19 cellular contexts compared by ENCODE assay signal in genomic region chr4:183729430-183730328, GRCh38.
DNase-seq lines count a peak whose midpoint lies in the region; FAIRE-seq and TF ChIP-seq lines count a peak whose summit lies in the region.
"Had no signal": no experiment of that assay in that cellular context is flagged by ENCODE, and none has a peak within 500 bp of the region (broad histone marks: within the 10 kb centered on the region; RNA-seq: fewer than 3 reads in every experiment).

No MANE protein-coding gene starts in this region.

- H3K27me3 ChIP-seq in bronchial epithelial cell (ENCODE audit: control insufficient read depth, insufficient read depth, low read length) = no peaks in the 10 kb centered on the region
- H3K27me3 ChIP-seq: gastroesophageal sphincter, neutrophil, SJSA1 had no signal

- in situ Hi-C loops in G401 (cut with HindIII; ENCODE audit: low sequenced_read_pairs) = no loop called here

- peak; percentile 91 for FAIRE-seq in bronchial epithelial cell (lab: Jason Lieb, UNC)
- FAIRE-seq: A204.1 had no signal

- no peak for TF ChIP-seq CTCF in bronchial epithelial cell (IDR thresholded peaks at IDR 0.05; ENCODE audit: insufficient read depth, low read length, severe bottlenecking)

- peak; percentile 76 for DNase-seq in A172 (ENCODE audit: low spot score)
- DNase-seq in HK-2 (ENCODE audit: unreplicated experiment) = peak; percentile 44
- DNase-seq in bronchial epithelial cell (ENCODE audit: low read depth) = peak; percentile 96
- peak; percentile 88 for DNase-seq in kidney tubule cell (ENCODE audit: low spot score)
- no peak for DNase-seq in NCI-H2227 (lab: John Stamatoyannopoulos, UW; ENCODE audit: unreplicated experiment)
- DNase-seq in NCI-H446 treated with DMSO at 0.1 percent for 48 hours (lab: John Stamatoyannopoulos, UW) = no peak
- no peak for DNase-seq in NCI-H2081 treated with DMSO at 0.1 percent for 48 hours (lab: John Stamatoyannopoulos, UW)
- DNase-seq in G401 (ENCODE audit: low spot score) = no peak
- DNase-seq: activated CD4-positive, alpha-beta T cell treated with anti-CD3 and anti-CD28 coated beads, Interleukin-2, amount 50 U/mL, for 48 hours; activated naive CD8-positive, alpha-beta T cell treated with anti-CD3 and anti-CD28 coated beads for 36 hours; activated T-cell treated with anti-CD3 and anti-CD28 coated beads, Interleukin-2, amount 50 U/mL, for 4 hours; CD8-positive, alpha-beta T cell; effector memory CD4-positive, alpha-beta T cell; Karpas-422; stimulated activated CD4-positive, alpha-beta T cell treated with anti-CD3 and anti-CD28 coated beads, Interleukin-4, amount 100 ng/mL, for 4 hours had no signal

- no peaks in the 10 kb centered on the region for H3K36me3 ChIP-seq in bronchial epithelial cell (ENCODE audit: control insufficient read depth, insufficient read depth, low read length)
- H3K36me3 ChIP-seq: gastroesophageal sphincter, neutrophil, SJSA1 had no signal

- H3K4me3 ChIP-seq in bronchial epithelial cell (ENCODE audit: low read depth, low read length) = no peak overlapping the region
- H3K4me3 ChIP-seq: gastroesophageal sphincter, SJSA1 had no signal

Comparison
In these comparisons a context has a peak if more than half of its experiments do, and no peak if none do; other contexts are left out.
1. DNase-seq: peak in A172 (single experiment), HK-2 (single experiment), bronchial epithelial cell (single experiment) and kidney tubule cell (single experiment); none in NCI-H2227 (single experiment), NCI-H446 treated with DMSO at 0.1 percent for 48 hours (single experiment), NCI-H2081 treated with DMSO at 0.1 percent for 48 hours (single experiment) and G401 (single experiment).